23 cellular contexts compared by ENCODE assay signal in the genomic region with DNA sequence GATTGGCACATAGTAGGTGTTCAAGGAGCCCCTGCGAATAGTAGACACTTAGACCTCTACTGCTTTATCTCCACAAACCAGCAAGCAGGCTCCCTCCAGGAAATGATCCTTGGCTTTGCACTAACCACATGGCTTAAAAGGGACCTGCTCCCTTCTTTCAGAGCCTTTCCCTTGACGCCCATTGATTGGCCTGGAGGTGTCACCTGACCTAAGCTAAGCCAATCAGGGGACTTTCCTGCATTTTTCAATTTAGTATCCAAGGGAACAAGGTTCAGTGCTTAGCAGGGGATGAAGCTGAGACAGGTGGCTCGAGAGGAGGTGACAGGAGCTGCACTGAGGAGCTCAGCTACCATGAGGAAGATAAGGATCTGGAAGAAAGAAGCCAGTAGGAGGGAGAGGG. TPM values are rescaled to one million over a fixed set of nuclear protein-coding genes. Genes with fewer than 3 reads are reported as not detected.
DNase-seq lines count a peak whose midpoint lies in the region; ATAC-seq, FAIRE-seq and TF ChIP-seq lines count a peak whose summit lies in the region.
"Had no signal": no experiment of that assay in that cellular context is flagged by ENCODE, and none has a peak within 500 bp of the region (broad histone marks: within the 10 kb centered on the region; RNA-seq: fewer than 3 reads in every experiment).

No MANE protein-coding gene starts in this region.

- no peaks in the 10 kb centered on the region for H3K4me1 ChIP-seq in small intestine (ENCODE audit: control insufficient read depth in 2 of 2, insufficient read depth in 1 of 2, low read depth in 1 of 2, low read length in 1 of 2)
- H3K4me1 ChIP-seq: HAP-1, tibial artery had no signal

- no peak for TF ChIP-seq EP300 in Ishikawa (IDR thresholded peaks at IDR 0.05; ENCODE audit: borderline replicate concordance)

- H3K9me3 ChIP-seq in small intestine (ENCODE audit: control insufficient read depth, low read depth), result no peaks in the 10 kb centered on the region
- H3K9me3 ChIP-seq: HAP-1, tibial artery had no signal

- H3K4me3 ChIP-seq in small intestine (ENCODE audit: low read depth in 1 of 2, low read length in 2 of 2), result no peak overlapping the region
- H3K4me3 ChIP-seq: HAP-1, tibial artery had no signal

- H3K36me3 ChIP-seq in small intestine (ENCODE audit: control insufficient read depth in 2 of 2, insufficient read depth in 2 of 2, low read length in 2 of 2), result no peaks in the 10 kb centered on the region
- H3K36me3 ChIP-seq: HAP-1, tibial artery had no signal

- H3K27me3 ChIP-seq in small intestine (ENCODE audit: control insufficient read depth in 2 of 2, insufficient read depth in 2 of 2, low read length in 2 of 2), result no peaks in the 10 kb centered on the region
- H3K27me3 ChIP-seq: tibial artery had no signal

- no peak overlapping the region for H3K27ac ChIP-seq in small intestine (ENCODE audit: low read depth in 1 of 2, low read length in 1 of 2)
- H3K27ac ChIP-seq: tibial artery had no signal

- no peak for FAIRE-seq in small intestine (lab: Jason Lieb, UNC)
- FAIRE-seq: bronchial epithelial cell had no signal

- no peak for TF ChIP-seq RAD21 in Ishikawa (IDR thresholded peaks at IDR 0.05; ENCODE audit: low read depth)

- WGBS in small intestine, 3 donors, result 56 to 60% (median 59%) methylated on average over 3 of the region's 3 CpGs

- peak; percentile 2 for DNase-seq in activated CD4-positive, alpha-beta T cell treated with anti-CD3 and anti-CD28 coated beads for 48 hours
- DNase-seq in activated CD4-positive, alpha-beta T cell treated with anti-CD3 and anti-CD28 coated beads, Interleukin-2, amount 50 U/mL, for 4 hours, result no peak
- DNase-seq in SK-N-DZ (ENCODE audit: low spot score) (peak; percentile 76), small intestine (peak; percentile 9), inferior parietal cortex (ENCODE audit: extremely low spot score) (no peak)
- DNase-seq in activated effector memory CD4-positive, alpha-beta T cell treated with Interleukin-2 at 50 U/mL for 16 hours, result no peak
- DNase-seq: activated CD4-positive, alpha-beta T cell treated with anti-CD3 and anti-CD28 coated beads, Interleukin-2, amount 50 U/mL, for 1 hour; activated gamma-delta T cell treated with Interleukin-2 at 50 U/mL for 16 hours; cortex of kidney; EL; Kasumi-1; left colon; midbrain; NCI-H1092; stimulated activated CD4-positive, alpha-beta T cell treated with anti-CD3 and anti-CD28 coated beads, Interleukin-1b, Interleukin-23, amount 100 ng/mL, for 48 hours; stimulated activated naive CD8-positive, alpha-beta T cell treated with anti-CD3 and anti-CD28 coated beads, Interleukin-15, Interleukin-2, amounts not matched to agents 100 U/mL and 50 U/mL, for 24 hours; T-helper 1 cell; tibial artery had no signal

- ATAC-seq in GM18907 (IDR thresholded peaks at IDR 0.05; ENCODE audit: unreplicated experiment), result no peak
- ATAC-seq: left colon; stimulated activated naive CD8-positive, alpha-beta T cell treated with anti-CD3 and anti-CD28 coated beads, Interleukin-15, Interleukin-2, amounts not matched to agents 100 U/mL and 50 U/mL, for 24 hours had no signal

TF ChIP-seq in Ishikawa, 13 proteins besides CTCF, POLR2A, EP300 and RAD21:
- TF ChIP-seq, protein P1, sequence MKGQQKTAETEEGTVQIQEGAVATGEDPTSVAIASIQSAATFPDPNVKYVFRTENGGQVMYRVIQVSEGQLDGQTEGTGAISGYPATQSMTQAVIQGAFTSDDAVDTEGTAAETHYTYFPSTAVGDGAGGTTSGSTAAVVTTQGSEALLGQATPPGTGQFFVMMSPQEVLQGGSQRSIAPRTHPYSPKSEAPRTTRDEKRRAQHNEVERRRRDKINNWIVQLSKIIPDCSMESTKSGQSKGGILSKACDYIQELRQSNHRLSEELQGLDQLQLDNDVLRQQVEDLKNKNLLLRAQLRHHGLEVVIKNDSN (IDR thresholded peaks at IDR 0.05), result peak; percentile 84
- no peak for TF ChIP-seq TEAD4 (IDR thresholded peaks at IDR 0.05)
- TF ChIP-seq TAF1 (IDR thresholded peaks at IDR 0.05; ENCODE audit: low read depth), result no peak
- TF ChIP-seq FOXM1 (IDR thresholded peaks at IDR 0.05; ENCODE audit: borderline replicate concordance, low read depth), result peak; percentile 90
- no peak for TF ChIP-seq NFIC (IDR thresholded peaks at IDR 0.05)

RNA-seq across cellular contexts. Expression of gene CLEC19A, which starts 52.8 kb away (rescaled TPM):
- polyA plus RNA-seq in SK-N-DZ (2014; cell fraction: cytosol; rRNA removed), result not detected in 2 replicates
- polyA plus RNA-seq in SK-N-DZ (2014; cell fraction: nucleus; rRNA removed), result 0.06 TPM in 1 of 2 replicates, not detected in the other
- polyA plus RNA-seq in small intestine, result not detected
- polyA plus RNA-seq: fibroblast of lung had no signal

Comparison
In these comparisons a context has a peak if more than half of its experiments do, and no peak if none do; other contexts are left out.
1. DNase-seq: peak in activated CD4-positive, alpha-beta T cell treated with anti-CD3 and anti-CD28 coated beads for 48 hours (single experiment), SK-N-DZ (single experiment) and small intestine (single experiment); none in activated CD4-positive, alpha-beta T cell treated with anti-CD3 and anti-CD28 coated beads, Interleukin-2, amount 50 U/mL, for 4 hours (0 of 2), inferior parietal cortex (single experiment) and activated effector memory CD4-positive, alpha-beta T cell treated with Interleukin-2 at 50 U/mL for 16 hours (single experiment).